ENCODE assay signal across 9 cellular contexts in the genomic region with DNA sequence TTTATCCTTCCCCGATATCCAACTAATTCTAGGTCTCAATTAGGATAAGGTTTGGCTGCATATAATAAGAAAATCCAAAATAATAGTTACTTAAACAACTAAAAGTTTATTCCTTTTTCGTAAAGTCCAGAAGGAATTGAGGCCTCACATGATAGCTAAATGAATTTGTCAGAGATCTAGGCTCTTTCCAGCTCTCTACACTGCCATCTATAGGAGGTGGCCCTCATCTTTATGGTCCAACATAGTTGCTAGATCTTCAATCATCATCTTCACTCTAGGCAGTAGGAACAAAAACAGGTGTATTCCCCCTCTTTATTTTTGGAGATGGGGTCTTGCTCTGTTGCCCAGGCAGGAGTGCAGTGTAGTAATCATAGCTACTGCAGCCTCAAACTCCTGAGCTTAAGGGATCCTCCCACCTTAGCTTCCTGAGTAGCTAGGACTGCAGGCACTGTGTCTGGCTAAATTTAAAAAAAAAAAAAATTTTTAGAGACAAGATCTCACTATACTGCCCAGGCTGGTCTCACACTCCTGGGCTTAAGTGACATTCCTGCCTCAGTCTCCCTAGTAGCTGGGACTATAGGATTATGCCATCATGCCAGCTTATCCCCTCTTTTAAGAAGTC. TPM values are rescaled to one million over a fixed set of nuclear protein-coding genes. Genes with fewer than 3 reads are reported as not detected.
DNase-seq lines count a peak whose midpoint lies in the region; ATAC-seq, FAIRE-seq and TF ChIP-seq lines count a peak whose summit lies in the region.
"Had no signal": no experiment of that assay in that cellular context is flagged by ENCODE, and none has a peak within 500 bp of the region (broad histone marks: within the 10 kb centered on the region; RNA-seq: fewer than 3 reads in every experiment).

No MANE protein-coding gene starts in this region.

- in situ Hi-C loops in GM13976 (cut with MboI; ENCODE audit: low sequenced_read_pairs, unreplicated experiment), result no loop called here

- TF ChIP-seq CTCF in CD14-positive monocyte (IDR thresholded peaks at IDR 0.05) (peak; percentile 54), GM13976 (IDR thresholded peaks at IDR 0.05; ENCODE audit: borderline replicate concordance, control extremely low read depth, extremely low read depth, insufficient read depth, missing control alignments) (peak; percentile 63), bronchial epithelial cell (IDR thresholded peaks at IDR 0.05; ENCODE audit: insufficient read depth, low read length, severe bottlenecking) (peak; percentile 53), mucosa of descending colon (IDR thresholded peaks at IDR 0.05) (no peak)

- peaks cover 0 to 3% (median 0%) of the 10 kb centered on the region in 3 donors for H3K27me3 Mint-ChIP-seq in CD14-positive monocyte (ENCODE audit: low read depth in 3 of 3)

- H3K4me1 ChIP-seq in mucosa of descending colon (ENCODE audit: low read depth), result no peaks in the 10 kb centered on the region
- H3K4me1 ChIP-seq: SJSA1 had no signal

- ATAC-seq in mucosa of descending colon (peak; percentile 57), GM21576 (IDR thresholded peaks at IDR 0.05; ENCODE audit: unreplicated experiment) (no peak), HG02623 (IDR thresholded peaks at IDR 0.05; ENCODE audit: unreplicated experiment) (no peak)

- FAIRE-seq in bronchial epithelial cell (lab: Jason Lieb, UNC), result no peak

- H3K27ac Mint-ChIP-seq in CD14-positive monocyte, result no peak overlapping the region

- no peaks in the 10 kb centered on the region for H3K27me3 ChIP-seq in bronchial epithelial cell (ENCODE audit: control insufficient read depth, insufficient read depth, low read length)
- H3K27me3 ChIP-seq: SJSA1 had no signal

- peaks cover 0 to 3% (median 0%) of the 10 kb centered on the region in 7 donors for H3K9me3 Mint-ChIP-seq in CD14-positive monocyte

- no peak overlapping the region for H3K4me3 ChIP-seq in bronchial epithelial cell (ENCODE audit: low read depth, low read length)
- H3K4me3 ChIP-seq in mucosa of descending colon, result no peak overlapping the region
- H3K4me3 ChIP-seq: SJSA1 had no signal

- H3K36me3 Mint-ChIP-seq in CD14-positive monocyte, result peaks cover 2% of the 10 kb centered on the region in 2 donors

- no peaks in the 10 kb centered on the region for H3K9me3 ChIP-seq in mucosa of descending colon
- H3K9me3 ChIP-seq: SJSA1 had no signal

- H3K36me3 ChIP-seq in bronchial epithelial cell (ENCODE audit: control insufficient read depth, insufficient read depth, low read length) (no peaks in the 10 kb centered on the region), mucosa of descending colon (ENCODE audit: low read depth) (no peaks in the 10 kb centered on the region)
- H3K36me3 ChIP-seq: SJSA1 had no signal

- peaks cover 5% of the 10 kb centered on the region for H3K4me1 Mint-ChIP-seq in CD14-positive monocyte

- DNase-seq in CD14-positive monocyte (ENCODE audit: low spot score) (no peak), GM13976 (ENCODE audit: low spot score) (peak; percentile 61), NCI-H1694 (lab: John Stamatoyannopoulos, UW) (peak; percentile 40), bronchial epithelial cell (ENCODE audit: low read depth) (peak; percentile 55), mucosa of descending colon (peak in 1 of 3 donors; percentile 59), T1000 (lab: John Stamatoyannopoulos, UW) (no peak)

- intact Hi-C loops in CD14-positive monocyte (cut with micrococcal nuclease), result no loop called here
- intact Hi-C loops in mucosa of descending colon (cut with DNase I, micrococcal nuclease), result no loop called here

- H3K4me3 Mint-ChIP-seq in CD14-positive monocyte, result no peak overlapping the region

RNA-seq across cellular contexts. Expression of a gene that starts 46.5 kb away (rescaled TPM):
- polyA plus RNA-seq in CD14-positive monocyte, result 1 to 10 TPM; 4.8 to 5.1 TPM
- total RNA-seq in bronchial epithelial cell, result 26.9 and 28.7 TPM in 2 replicates
- total RNA-seq in mucosa of descending colon, result 10 to 100 TPM; 17.0 to 29.0 (median 18.0) TPM

Comparison
In these comparisons a context has a peak if more than half of its experiments do, and no peak if none do; other contexts are left out.
1. DNase-seq: peak in GM13976 (single experiment), NCI-H1694 (single experiment) and bronchial epithelial cell (single experiment); none in CD14-positive monocyte (single experiment) and T1000 (single experiment).